1 cellular context compared by ENCODE assay signal in genomic region chr19:9140159-9140874, GRCh38.
TF ChIP-seq lines count a peak whose summit lies in the region.

Gene ZNF317 (plus strand): TSS chr19:9140397. CDS start chr19:9156017, 15,620 bp downstream.

TF ChIP-seq in K562, 482 proteins besides CTCF, POLR2A, EP300 and RAD21 (continued from another document and continues in another):
- no peak for TF ChIP-seq ZBTB26 (CRISPR knock-in tag; IDR thresholded peaks at IDR 0.05)
- TF ChIP-seq KDM4B (IDR thresholded peaks at IDR 0.05; ENCODE audit: borderline replicate concordance in 2 of 2, low read depth in 1 of 2): no peak
- TF ChIP-seq ZNF184 (CRISPR knock-in tag; IDR thresholded peaks at IDR 0.05): no peak
- no peak for TF ChIP-seq HNRNPL (IDR thresholded peaks at IDR 0.05; ENCODE audit: low read depth, low read length)
- no peak for TF ChIP-seq POLR2AphosphoS2 (IDR thresholded peaks at IDR 0.05; ENCODE audit: low read length)
- TF ChIP-seq ATF7 (IDR thresholded peaks at IDR 0.05): peak; percentile 67
- TF ChIP-seq SRSF9 (IDR thresholded peaks at IDR 0.05; ENCODE audit: borderline replicate concordance, low read depth, low read length): no peak
- peak in 1 of 2 experiments; percentile 29; a peak in 1 of 4 replicates for TF ChIP-seq NRF1 (conservative IDR thresholded peaks at IDR 0.05 in 1 of 2, IDR thresholded peaks at IDR 0.05 in 1 of 2)
- TF ChIP-seq CREB1 (IDR thresholded peaks at IDR 0.05): no peak
- no peak; the same call in 1 of the 2 replicates for TF ChIP-seq CREB1 (CRISPR knock-in tag; IDR thresholded peaks at IDR 0.05)
- no peak for TF ChIP-seq RFX1 (IDR thresholded peaks at IDR 0.05)
- peak; percentile 85; the same call in 1 of the 2 replicates for TF ChIP-seq NKRF (IDR thresholded peaks at IDR 0.05; ENCODE audit: borderline replicate concordance)
- TF ChIP-seq GABPB1 (CRISPR knock-in tag; IDR thresholded peaks at IDR 0.05): peak; percentile 68; the same call in 1 of the 2 replicates
- TF ChIP-seq LCOR (CRISPR knock-in tag; IDR thresholded peaks at IDR 0.05): no peak
- no peak for TF ChIP-seq XRCC5 (IDR thresholded peaks at IDR 0.05; ENCODE audit: low read depth, low read length)
- no peak for TF ChIP-seq ZKSCAN3 (CRISPR knock-in tag; IDR thresholded peaks at IDR 0.05)
- TF ChIP-seq SMARCA4 (IDR thresholded peaks at IDR 0.05): peak; percentile 32; the same call in 1 of the 2 replicates
- TF ChIP-seq MAFF (IDR thresholded peaks at IDR 0.05; ENCODE audit: low read length): peak; percentile 59; the same call in 1 of the 2 replicates
- no peak for TF ChIP-seq U2AF1 (optimal IDR thresholded peaks at IDR 0.05; ENCODE audit: low read depth, low read length)
- TF ChIP-seq ZNF512 (tag; IDR thresholded peaks at IDR 0.05): no peak
- TF ChIP-seq HIVEP1 (CRISPR knock-in tag; IDR thresholded peaks at IDR 0.05): no peak
- TF ChIP-seq ELF2 (CRISPR knock-in tag; IDR thresholded peaks at IDR 0.05): peak; percentile 97
- no peak for TF ChIP-seq STAT6 (CRISPR knock-in tag; IDR thresholded peaks at IDR 0.05)
- TF ChIP-seq NFYB (IDR thresholded peaks at IDR 0.05; ENCODE audit: extremely low read depth, insufficient read length): no peak
- TF ChIP-seq ATF1 (CRISPR knock-in tag; IDR thresholded peaks at IDR 0.05): no peak
- TF ChIP-seq ATF1 (tag; IDR thresholded peaks at IDR 0.05): peak; percentile 85
- TF ChIP-seq BDP1 (IDR thresholded peaks at IDR 0.05; ENCODE audit: insufficient read depth, insufficient read length): no peak
- no peak for TF ChIP-seq KDM1A (IDR thresholded peaks at IDR 0.05)
- TF ChIP-seq MED1 (CRISPR knock-in tag; IDR thresholded peaks at IDR 0.05; ENCODE audit: borderline replicate concordance): no peak
- no peak for TF ChIP-seq SMC3 (conservative IDR thresholded peaks at IDR 0.05; ENCODE audit: insufficient read depth, low read depth, low read length)
- no peak for TF ChIP-seq NCOA2 (IDR thresholded peaks at IDR 0.05; ENCODE audit: partially characterized antibody in 2 of 2)
- TF ChIP-seq CHD4 (IDR thresholded peaks at IDR 0.05; ENCODE audit: insufficient read depth, insufficient replicate concordance, low read depth, low read length, poor library complexity, severe bottlenecking): no peak
- no peak for TF ChIP-seq NR3C1 (CRISPR knock-in tag; IDR thresholded peaks at IDR 0.05)
- no peak for TF ChIP-seq WHSC1 (IDR thresholded peaks at IDR 0.05; ENCODE audit: low read length)
- TF ChIP-seq SPI1 (IDR thresholded peaks at IDR 0.05; ENCODE audit: borderline replicate concordance, low read depth, low read length): peak; percentile 82
- no peak for TF ChIP-seq CCAR2 (IDR thresholded peaks at IDR 0.05; ENCODE audit: low read depth, low read length)
- TF ChIP-seq GTF2F1 (IDR thresholded peaks at IDR 0.05; ENCODE audit: low read depth, low read length): no peak
- peak; percentile 84 to 88 for TF ChIP-seq SIX5 (IDR thresholded peaks at IDR 0.05; ENCODE audit: borderline replicate concordance in 1 of 2, insufficient read depth in 1 of 2, low read depth in 1 of 2, low read length in 2 of 2)
- no peak for TF ChIP-seq JUNB (CRISPR knock-in tag; conservative IDR thresholded peaks at IDR 0.05)
- no peak; the same call in 1 of the 2 replicates for TF ChIP-seq MAFK (IDR thresholded peaks at IDR 0.05; ENCODE audit: low read length)
- peak; percentile 99 for TF ChIP-seq RBBP5 (IDR thresholded peaks at IDR 0.05; ENCODE audit: borderline replicate concordance, insufficient read depth, low read length, poor library complexity, severe bottlenecking)
- peak; percentile 58; the same call in 1 of the 2 replicates for TF ChIP-seq TFAP4 (CRISPR knock-in tag; IDR thresholded peaks at IDR 0.05; ENCODE audit: borderline replicate concordance)
- TF ChIP-seq TEAD2 (tag; IDR thresholded peaks at IDR 0.05): no peak
- no peak for TF ChIP-seq CREB5 (CRISPR knock-in tag; IDR thresholded peaks at IDR 0.05)
- TF ChIP-seq ERF (CRISPR knock-in tag; IDR thresholded peaks at IDR 0.05): no peak
- no peak for TF ChIP-seq U2AF2 (optimal IDR thresholded peaks at IDR 0.05; ENCODE audit: low read depth, low read length)
- TF ChIP-seq HDAC2 (IDR thresholded peaks at IDR 0.05): 0 out of 2 replicates have a peak, but pooled peaks have one; percentile 59
- TF ChIP-seq ID3 (CRISPR knock-in tag; IDR thresholded peaks at IDR 0.05): no peak
- TF ChIP-seq ID3 (tag; IDR thresholded peaks at IDR 0.05): no peak
- no peak for TF ChIP-seq TSHZ1 (CRISPR knock-in tag; IDR thresholded peaks at IDR 0.05)
- peak; percentile 77 for TF ChIP-seq PML (IDR thresholded peaks at IDR 0.05; ENCODE audit: low read length)
- TF ChIP-seq CHD2 (IDR thresholded peaks at IDR 0.05; ENCODE audit: low read depth, low read length): peak; percentile 98
- no peak for TF ChIP-seq BRF2 (IDR thresholded peaks at IDR 0.05; ENCODE audit: borderline replicate concordance, insufficient read depth, insufficient read length)
- TF ChIP-seq LEF1 (IDR thresholded peaks at IDR 0.05): 0 out of 2 replicates have a peak, but pooled peaks have one; percentile 20
- 0 out of 2 replicates have a peak, but pooled peaks have one; percentile 57 for TF ChIP-seq ZNF212 (CRISPR knock-in tag; IDR thresholded peaks at IDR 0.05)
- TF ChIP-seq RBM17 (IDR thresholded peaks at IDR 0.05; ENCODE audit: borderline replicate concordance, low read depth, low read length): no peak
- peak; percentile 37 to 72; a peak in 3 of 4 replicates for TF ChIP-seq MAZ (CRISPR knock-in tag; conservative IDR thresholded peaks at IDR 0.05 in 1 of 2, IDR thresholded peaks at IDR 0.05 in 1 of 2)
